ENCODE assay signal across 7 cellular contexts in genomic region chr10:87864497-87865059, GRCh38. TPM values are rescaled to one million over a fixed set of nuclear protein-coding genes. Genes with fewer than 3 reads are reported as not detected.
A peak's percentile ranks its signal among the peaks of the same experiment; 100 is the strongest.
DNase-seq lines count a peak whose midpoint lies in the region; TF ChIP-seq lines count a peak whose summit lies in the region.

No MANE protein-coding gene starts in this region.

- no peak for TF ChIP-seq CTCF in choroid plexus epithelial cell (conservative IDR thresholded peaks at IDR 0.05; ENCODE audit: low read depth, low read length)
- TF ChIP-seq CTCF in GM13977 (IDR thresholded peaks at IDR 0.05; ENCODE audit: extremely low read depth, insufficient read depth, missing control alignments) = no peak

- H3K4me3 ChIP-seq in choroid plexus epithelial cell (ENCODE audit: low read depth, low read length) = peak overlapping the region; percentile 83

- DNase-seq in NCI-H82 treated with DMSO at 0.1 percent for 48 hours (lab: John Stamatoyannopoulos, UW; ENCODE audit: unreplicated experiment) (peak; percentile 20), choroid plexus epithelial cell (ENCODE audit: low read depth) (no peak), myocyte (ENCODE audit: low read depth) (peak; percentile 31), NCI-H2081 treated with DMSO at 0.1 percent for 48 hours (lab: John Stamatoyannopoulos, UW) (no peak), GM13977 (ENCODE audit: low spot score) (no peak), COLO668 (lab: John Stamatoyannopoulos, UW; ENCODE audit: unreplicated experiment) (no peak)

- in situ Hi-C loops in GM13977 (cut with MboI; ENCODE audit: low pct_unique_long_range_greater_than_20kb, low sequenced_read_pairs, unreplicated experiment) = loop anchor here (5.0 to 10.0 kb wide), 3 partner anchors 240 to 688 kb away; no protein-coding TSS in a partner anchor

- peak; percentile 6 for TF ChIP-seq POLR2A in GM15510 (IDR thresholded peaks at IDR 0.05; ENCODE audit: borderline replicate concordance, extremely low read depth, insufficient read length)

RNA-seq across cellular contexts. Expression of gene PTEN, which starts 1.2 kb away (rescaled TPM):
- total RNA-seq in myocyte = 66.2 and 69.3 TPM in 2 replicates
- 35.7 TPM for polyA plus RNA-seq in myocyte (2012)

RNA-seq across cellular contexts. Expression of gene KLLN, which starts 1.2 kb away (rescaled TPM):
- total RNA-seq in myocyte = 1.0 and 1.2 TPM in 2 replicates
- polyA plus RNA-seq in myocyte (2012) = 0.87 TPM

RNA-seq across cellular contexts. Expression of gene ATAD1, which starts 46.6 kb away (rescaled TPM):
- total RNA-seq in myocyte = 59.5 and 84.8 TPM in 2 replicates
- polyA plus RNA-seq in myocyte (2012) = 25.4 TPM

Comparison
In these comparisons a context has a peak if more than half of its experiments do, and no peak if none do; other contexts are left out.
1. DNase-seq: peak in NCI-H82 treated with DMSO at 0.1 percent for 48 hours (single experiment) and myocyte (single experiment); none in choroid plexus epithelial cell (single experiment), NCI-H2081 treated with DMSO at 0.1 percent for 48 hours (single experiment), GM13977 (single experiment) and COLO668 (single experiment).